ENCODE assay signal across 1 cellular context in genomic region chr10:34526758-34527730, GRCh38.
TF ChIP-seq lines count a peak whose summit lies in the region.

No MANE protein-coding gene starts in this region.

TF ChIP-seq in liver, 16 proteins besides CTCF, POLR2A, EP300 and RAD21 (continued from another document):
- no peak for TF ChIP-seq REST (IDR thresholded peaks at IDR 0.05)
- TF ChIP-seq EGR1 (IDR thresholded peaks at IDR 0.05; ENCODE audit: low read depth in 2 of 2) = no peak
- no peak for TF ChIP-seq MAX (IDR thresholded peaks at IDR 0.05)
- no peak for TF ChIP-seq FOXA2 (IDR thresholded peaks at IDR 0.05)
- peak in 1 of 2 donors; percentile 87 for TF ChIP-seq JUND (IDR thresholded peaks at IDR 0.05)
- TF ChIP-seq TAF1 (conservative IDR thresholded peaks at IDR 0.05) = no peak
TF ChIP-seq in liver: peak in this region for 3.
